10 cellular contexts compared by ENCODE assay signal in the genomic region with DNA sequence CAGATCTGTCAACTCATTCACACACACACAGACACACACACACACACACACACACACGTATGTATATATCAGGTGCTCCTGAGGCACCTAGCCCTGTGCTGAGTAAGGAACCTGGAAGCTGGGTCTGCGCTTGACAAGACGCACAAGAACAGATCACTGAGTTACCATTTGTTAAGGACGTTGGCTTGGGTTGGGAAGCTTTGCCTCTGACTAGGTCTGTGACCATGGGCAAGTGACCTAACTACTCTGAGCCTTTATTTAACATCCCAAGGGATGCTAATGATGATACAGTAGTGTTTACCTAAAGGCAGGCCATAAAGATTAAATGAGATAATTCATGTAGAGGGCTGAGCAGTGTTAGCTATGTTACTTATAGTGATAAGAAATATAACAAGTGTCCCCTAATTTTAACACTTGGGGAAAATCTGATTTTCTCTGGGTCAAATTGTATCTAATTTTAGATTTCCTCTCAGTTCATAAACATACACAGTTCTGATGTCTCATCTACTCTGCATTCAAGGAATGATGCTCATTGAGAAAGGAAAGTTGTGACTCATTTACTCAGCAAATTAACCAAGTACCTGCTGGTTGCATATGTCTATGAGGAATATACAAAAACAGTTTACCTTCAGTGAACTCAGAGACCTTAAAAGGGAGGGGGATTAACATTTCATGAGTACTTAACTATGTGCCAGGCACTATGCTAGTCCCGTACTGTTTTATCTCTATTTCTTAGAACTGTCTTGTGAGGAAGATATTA. TPM values are rescaled to one million over a fixed set of nuclear protein-coding genes. Genes with fewer than 3 reads are reported as not detected.
DNase-seq lines count a peak whose midpoint lies in the region; ATAC-seq and TF ChIP-seq lines count a peak whose summit lies in the region.
"Had no signal": no experiment of that assay in that cellular context is flagged by ENCODE, and none has a peak within 500 bp of the region (broad histone marks: within the 10 kb centered on the region; RNA-seq: fewer than 3 reads in every experiment).

No MANE protein-coding gene starts in this region.

- H3K4me3 ChIP-seq in PC-3 (ENCODE audit: low read length) (no peak overlapping the region; the same call in 1 of the 2 replicates), parathyroid adenoma (ENCODE audit: low read depth, low read length) (no peak overlapping the region)
- H3K4me3 ChIP-seq: pancreas had no signal

- H3K79me2 ChIP-seq in PC-3 (ENCODE audit: low read length), result peaks cover 19% of the 10 kb centered on the region
- peaks cover 22% of the 10 kb centered on the region for H3K79me2 ChIP-seq in parathyroid adenoma

- H3K27ac ChIP-seq in PC-3 (ENCODE audit: low read length) (peak overlapping the region; percentile 45), parathyroid adenoma (no peak overlapping the region)
- H3K27ac ChIP-seq: pancreas had no signal

- peaks cover 19% of the 10 kb centered on the region for H3K4me1 ChIP-seq in PC-3 (ENCODE audit: insufficient read depth, low read length)
- H3K4me1 ChIP-seq in parathyroid adenoma, result no peaks in the 10 kb centered on the region
- H3K4me1 ChIP-seq: pancreas had no signal

- H3K9me2 ChIP-seq in PC-3 (replicated peaks; ENCODE audit: low read length), result no peaks in the 10 kb centered on the region

- no peak overlapping the region for H3K9ac ChIP-seq in PC-3 (ENCODE audit: low read length)
- H3K9ac ChIP-seq in parathyroid adenoma, result no peak overlapping the region

- H2AFZ ChIP-seq in PC-3 (ENCODE audit: low read length), result no peak overlapping the region
- no peak overlapping the region for H2AFZ ChIP-seq in parathyroid adenoma

- H4K20me1 ChIP-seq in PC-3 (ENCODE audit: low read length), result no peaks in the 10 kb centered on the region

- H3F3A ChIP-seq in PC-3 (ENCODE audit: low read length, unreplicated experiment), result peaks cover 4% of the 10 kb centered on the region

- H3K27me3 ChIP-seq in PC-3 (ENCODE audit: low read length) (no peaks in the 10 kb centered on the region), parathyroid adenoma (ENCODE audit: control insufficient read depth, insufficient read depth, low read length) (no peaks in the 10 kb centered on the region)
- H3K27me3 ChIP-seq: pancreas had no signal

- TF ChIP-seq CTCF in PC-3 (conservative IDR thresholded peaks at IDR 0.05; ENCODE audit: low read depth, low read length) (no peak), parathyroid adenoma (IDR thresholded peaks at IDR 0.05) (no peak)

- POLR2A ChIA-PET in PC-3 (lab: Charles Lee; ENCODE audit: unreplicated experiment), result no interaction called here

- no TSS peak for BruUV-seq in PC-3 (replicated peaks; lab: Mats Ljungman, UMichigan)

- intact Hi-C loops in PC-3 (cut with micrococcal nuclease), result no loop called here

- H3K36me3 ChIP-seq in PC-3 (ENCODE audit: low read depth, low read length) (no peaks in the 10 kb centered on the region), parathyroid adenoma (ENCODE audit: control insufficient read depth, insufficient read depth, low read length) (no peaks in the 10 kb centered on the region)
- H3K36me3 ChIP-seq: pancreas had no signal

- CTCF ChIA-PET in PC-3 (lab: Charles Lee), result no interaction called here

- H3K4me2 ChIP-seq in PC-3 (ENCODE audit: low read length) (peak overlapping the region; percentile 14; the same call in 1 of the 2 replicates), parathyroid adenoma (ENCODE audit: low read length) (peak overlapping the region; percentile 28)

- ATAC-seq in PC-3 (peak; percentile 80), HG03280 (IDR thresholded peaks at IDR 0.05; ENCODE audit: unreplicated experiment) (no peak)

- DNase-seq in Daoy (ENCODE audit: low read depth), result peak; percentile 35
- DNase-seq in PC-3, result peak; percentile 72
- peak; percentile 82 for DNase-seq in dedifferentiated amniotic fluid mesenchymal stem cell (ENCODE audit: extremely low spot score)
- DNase-seq in T1000 (lab: John Stamatoyannopoulos, UW), result no peak
- DNase-seq in SK-N-DZ (ENCODE audit: low spot score), result no peak
- DNase-seq in NCI-H187 (lab: John Stamatoyannopoulos, UW), result no peak
- DNase-seq: effector memory CD4-positive, alpha-beta T cell; pancreas had no signal

- H3K9me3 ChIP-seq in PC-3 (ENCODE audit: low read length), result no peaks in the 10 kb centered on the region
- H3K9me3 ChIP-seq in parathyroid adenoma (ENCODE audit: control insufficient read depth, low read length), result no peaks in the 10 kb centered on the region
- H3K9me3 ChIP-seq: pancreas had no signal

RNA-seq across cellular contexts. Expression of gene RNF185, which starts 13.6 kb away (rescaled TPM):
- 17.1 and 19.1 TPM in 2 replicates for total RNA-seq in Daoy (2014; rRNA removed; shearing (Covaris generic))
- 15.3 and 15.8 TPM in 2 replicates for total RNA-seq in PC-3 (2014; rRNA removed)
- polyA plus RNA-seq in SK-N-DZ (2014; cell fraction: cytosol; rRNA removed), result 32.7 and 34.9 TPM in 2 replicates
- polyA plus RNA-seq in SK-N-DZ (2014; cell fraction: nucleus; rRNA removed), result 20.3 and 22.1 TPM in 2 replicates

RNA-seq across cellular contexts. Expression of gene PLA2G3, which starts 33.3 kb away (rescaled TPM):
- 0.51 and 0.80 TPM in 2 replicates for total RNA-seq in Daoy (2014; rRNA removed; shearing (Covaris generic))
- not detected in 2 replicates for total RNA-seq in PC-3 (2014; rRNA removed)
- 13.6 and 14.3 TPM in 2 replicates for polyA plus RNA-seq in SK-N-DZ (2014; cell fraction: cytosol; rRNA removed)
- 22.7 and 26.2 TPM in 2 replicates for polyA plus RNA-seq in SK-N-DZ (2014; cell fraction: nucleus; rRNA removed)
- total RNA-seq: pancreas had no signal

RNA-seq across cellular contexts. Expression of gene LIMK2, which starts 38.5 kb away (rescaled TPM):
- total RNA-seq in Daoy (2014; rRNA removed; shearing (Covaris generic)), result 20.7 and 25.1 TPM in 2 replicates
- 13.2 and 17.2 TPM in 2 replicates for total RNA-seq in PC-3 (2014; rRNA removed)
- 28.2 and 41.5 TPM in 2 replicates for polyA plus RNA-seq in SK-N-DZ (2014; cell fraction: cytosol; rRNA removed)
- 46.0 and 54.9 TPM in 2 replicates for polyA plus RNA-seq in SK-N-DZ (2014; cell fraction: nucleus; rRNA removed)

RNA-seq across cellular contexts. Expression of gene INPP5J, which starts 50.8 kb away (rescaled TPM):
- 0.80 and 1.3 TPM in 2 replicates for total RNA-seq in Daoy (2014; rRNA removed; shearing (Covaris generic))
- total RNA-seq in PC-3 (2014; rRNA removed), result 2.1 and 3.1 TPM in 2 replicates
- 8.2 and 9.5 TPM in 2 replicates for polyA plus RNA-seq in SK-N-DZ (2014; cell fraction: cytosol; rRNA removed)
- polyA plus RNA-seq in SK-N-DZ (2014; cell fraction: nucleus; rRNA removed), result 10.4 and 14.3 TPM in 2 replicates

Comparison
In these comparisons a context has a peak if more than half of its experiments do, and no peak if none do; other contexts are left out.
1. DNase-seq: peak in Daoy (single experiment), PC-3 (single experiment) and dedifferentiated amniotic fluid mesenchymal stem cell (single experiment); none in T1000 (single experiment), SK-N-DZ (single experiment) and NCI-H187 (0 of 2).